Comparison of ENCODE assay signal across 1 cellular context in genomic region chr16:10514369-10515055, GRCh38.
TF ChIP-seq lines count a peak whose summit lies in the region.

No MANE protein-coding gene starts in this region.

TF ChIP-seq in HepG2, 621 proteins besides CTCF, POLR2A, EP300 and RAD21 (continued from another document and continues in another):
- TF ChIP-seq ZNF430 (CRISPR knock-in tag; IDR thresholded peaks at IDR 0.05) = no peak
- TF ChIP-seq TFE3 (CRISPR knock-in tag; IDR thresholded peaks at IDR 0.05) = no peak
- no peak for TF ChIP-seq CERS6 (CRISPR knock-in tag; IDR thresholded peaks at IDR 0.05)
- no peak for TF ChIP-seq ZBTB25 (CRISPR knock-in tag; IDR thresholded peaks at IDR 0.05)
- TF ChIP-seq CREB3 (CRISPR knock-in tag; IDR thresholded peaks at IDR 0.05) = no peak
- TF ChIP-seq DPF2 (CRISPR knock-in tag; IDR thresholded peaks at IDR 0.05; ENCODE audit: borderline replicate concordance, low read depth) = no peak; the same call in 1 of the 2 replicates
- TF ChIP-seq RXRB (CRISPR knock-in tag; IDR thresholded peaks at IDR 0.05; ENCODE audit: borderline replicate concordance) = peak; percentile 56; the same call in 1 of the 2 replicates
- no peak for TF ChIP-seq BCLAF1 (IDR thresholded peaks at IDR 0.05)
- no peak for TF ChIP-seq KDM5A (IDR thresholded peaks at IDR 0.05; ENCODE audit: borderline replicate concordance, low read length)
- no peak for TF ChIP-seq ZNF317 (CRISPR knock-in tag; IDR thresholded peaks at IDR 0.05)
- TF ChIP-seq ZNF788 (CRISPR knock-in tag; IDR thresholded peaks at IDR 0.05; ENCODE audit: borderline replicate concordance) = no peak
- TF ChIP-seq ZMYM4 (CRISPR knock-in tag; IDR thresholded peaks at IDR 0.05) = no peak; the same call in 1 of the 2 replicates
- no peak for TF ChIP-seq CC2D1A (CRISPR knock-in tag; IDR thresholded peaks at IDR 0.05)
- TF ChIP-seq GMEB2 (CRISPR knock-in tag; IDR thresholded peaks at IDR 0.05; ENCODE audit: low read depth) = no peak
- TF ChIP-seq ZBTB10 (CRISPR knock-in tag; IDR thresholded peaks at IDR 0.05; ENCODE audit: borderline replicate concordance) = no peak
- no peak for TF ChIP-seq ZNF547 (CRISPR knock-in tag; IDR thresholded peaks at IDR 0.05)
- no peak for TF ChIP-seq NFE2L2 (IDR thresholded peaks at IDR 0.05; ENCODE audit: low read length)
- no peak for TF ChIP-seq ATAD3A (CRISPR knock-in tag; IDR thresholded peaks at IDR 0.05)
- no peak for TF ChIP-seq TSC22D2 (CRISPR knock-in tag; IDR thresholded peaks at IDR 0.05; ENCODE audit: borderline replicate concordance)
- TF ChIP-seq ZNF331 (CRISPR knock-in tag; IDR thresholded peaks at IDR 0.05) = no peak
- no peak for TF ChIP-seq ATF5 (CRISPR knock-in tag; IDR thresholded peaks at IDR 0.05; ENCODE audit: low read depth)
- no peak for TF ChIP-seq ZMAT5 (CRISPR knock-in tag; IDR thresholded peaks at IDR 0.05; ENCODE audit: borderline replicate concordance, low read depth)
- peak; percentile 9; the same call in 1 of the 2 replicates for TF ChIP-seq PATZ1 (CRISPR knock-in tag; IDR thresholded peaks at IDR 0.05)
- no peak for TF ChIP-seq NR2F6 (IDR thresholded peaks at IDR 0.05)
- TF ChIP-seq NR2F6 (CRISPR knock-in tag; IDR thresholded peaks at IDR 0.05) = no peak
- no peak for TF ChIP-seq E2F1 (CRISPR knock-in tag; IDR thresholded peaks at IDR 0.05)
- no peak for TF ChIP-seq HOXD1 (CRISPR knock-in tag; IDR thresholded peaks at IDR 0.05)
- TF ChIP-seq SP2 (CRISPR knock-in tag; IDR thresholded peaks at IDR 0.05) = no peak
- TF ChIP-seq ZNF609 (CRISPR knock-in tag; IDR thresholded peaks at IDR 0.05; ENCODE audit: borderline replicate concordance) = no peak
- no peak for TF ChIP-seq KDM1A (CRISPR knock-in tag; IDR thresholded peaks at IDR 0.05)
- TF ChIP-seq THYN1 (CRISPR knock-in tag; IDR thresholded peaks at IDR 0.05; ENCODE audit: borderline replicate concordance, low read depth) = no peak
- TF ChIP-seq SALL1 (CRISPR knock-in tag; IDR thresholded peaks at IDR 0.05) = no peak
- no peak for TF ChIP-seq PPARG (CRISPR knock-in tag; conservative IDR thresholded peaks at IDR 0.05)
- peak; percentile 9; the same call in 1 of the 2 replicates for TF ChIP-seq REPIN1 (CRISPR knock-in tag; IDR thresholded peaks at IDR 0.05; ENCODE audit: borderline replicate concordance, low read depth)
